In genomic region chr22:38924197-38924952, GRCh38 we compare ENCODE assay signal across 8 cellular contexts. TPM values are rescaled to one million over a fixed set of nuclear protein-coding genes. Genes with fewer than 3 reads are reported as not detected.
A peak's percentile ranks its signal among the peaks of the same experiment; 100 is the strongest.
DNase-seq lines count a peak whose midpoint lies in the region; ATAC-seq and TF ChIP-seq lines count a peak whose summit lies in the region.

No MANE protein-coding gene starts in this region.

- H3K27ac ChIP-seq in angular gyrus (ENCODE audit: low read depth, low read length) (peak overlapping the region; percentile 78), right atrium auricular region (peak overlapping the region; percentile 71 to 95), smooth muscle cell (ENCODE audit: low read depth) (peak overlapping the region; percentile 78)
- no peak overlapping the region for H3K27ac ChIP-seq in CD8-positive, alpha-beta T cell (ENCODE audit: low read depth, low read length)

- POLR2A ChIA-PET in CD8-positive, alpha-beta T cell (lab: Charles Lee): interaction anchor here (0.8 kb wide), 1 partner anchor 60 kb away, joined by 3 read pairs; no protein-coding TSS in a partner anchor

- DNase-seq in AG10803 (ENCODE audit: low read depth) (peak; percentile 92), NCI-H1436 treated with DMSO at 0.1 percent for 48 hours (lab: John Stamatoyannopoulos, UW) (peak; percentile 95), right atrium auricular region (ENCODE audit: low spot score) (peak; percentile 87), smooth muscle cell (lab: John Stamatoyannopoulos, UW; ENCODE audit: unreplicated experiment) (no peak)
- DNase-seq in CD8-positive, alpha-beta T cell: no peak

- ATAC-seq in GM18517 (IDR thresholded peaks at IDR 0.05; ENCODE audit: unreplicated experiment) (no peak), HG02759 (IDR thresholded peaks at IDR 0.05; ENCODE audit: unreplicated experiment) (no peak)
- no peak for ATAC-seq in CD8-positive, alpha-beta T cell

- H3K27me3 ChIP-seq in right atrium auricular region: no peaks in the 10 kb centered on the region
- no peaks in the 10 kb centered on the region for H3K27me3 ChIP-seq in smooth muscle cell (ENCODE audit: low read depth)
- no peaks in the 10 kb centered on the region for H3K27me3 ChIP-seq in CD8-positive, alpha-beta T cell (ENCODE audit: insufficient read depth, low read length)

- peaks cover 11% of the 10 kb centered on the region for H3F3A ChIP-seq in smooth muscle cell (ENCODE audit: low read depth)

- no peaks in the 10 kb centered on the region for H3K79me2 ChIP-seq in smooth muscle cell (ENCODE audit: low read depth)

- H3K27ac Mint-ChIP-seq in CD8-positive, alpha-beta T cell: no peak overlapping the region

- H3K4me3 Mint-ChIP-seq in CD8-positive, alpha-beta T cell: no peak overlapping the region

- H3K4me1 ChIP-seq in right atrium auricular region: peaks cover 0 to 32% of the 10 kb centered on the region in 2 donors
- no peaks in the 10 kb centered on the region for H3K4me1 ChIP-seq in smooth muscle cell (ENCODE audit: low read depth)
- H3K4me1 ChIP-seq in CD8-positive, alpha-beta T cell (ENCODE audit: insufficient read depth, low read length): no peaks in the 10 kb centered on the region

- intact Hi-C loops in CD8-positive, alpha-beta T cell (cut with DNase I, micrococcal nuclease): no loop called here

- no peaks in the 10 kb centered on the region for H4K20me1 ChIP-seq in smooth muscle cell (ENCODE audit: low read depth)

- no peaks in the 10 kb centered on the region for H3K9me3 ChIP-seq in right atrium auricular region
- no peaks in the 10 kb centered on the region for H3K9me3 ChIP-seq in smooth muscle cell (replicated peaks; ENCODE audit: low read depth)
- H3K9me3 ChIP-seq in CD8-positive, alpha-beta T cell (ENCODE audit: low read length): no peaks in the 10 kb centered on the region

- CTCF ChIA-PET in CD8-positive, alpha-beta T cell (lab: Charles Lee): no interaction called here

- peaks cover 4% of the 10 kb centered on the region for H3K4me1 Mint-ChIP-seq in CD8-positive, alpha-beta T cell (ENCODE audit: low read depth)

- H3K9ac ChIP-seq in smooth muscle cell (ENCODE audit: low read depth): peak overlapping the region; percentile 36

- no peak overlapping the region for H2AFZ ChIP-seq in smooth muscle cell (ENCODE audit: low read depth)

- WGBS in smooth muscle cell (ENCODE audit: low lambda C conversion rate): 31% methylated on average over 10 of the region's 10 CpGs

- H3K4me3 ChIP-seq in AG10803 (ENCODE audit: low read length): peak overlapping the region; percentile 26; the same call in 1 of the 2 replicates
- peak overlapping the region in 1 of 2 donors; percentile 18 for H3K4me3 ChIP-seq in right atrium auricular region
- H3K4me3 ChIP-seq in smooth muscle cell: peak overlapping the region; percentile 15
- H3K4me3 ChIP-seq in CD8-positive, alpha-beta T cell (ENCODE audit: low read depth, low read length): no peak overlapping the region

- no peak for TF ChIP-seq CTCF in AG10803 (conservative IDR thresholded peaks at IDR 0.05; ENCODE audit: low read length)
- TF ChIP-seq CTCF in right atrium auricular region (IDR thresholded peaks at IDR 0.05): peak in 1 of 2 donors; percentile 8
- TF ChIP-seq CTCF in smooth muscle cell (IDR thresholded peaks at IDR 0.05; ENCODE audit: borderline replicate concordance, insufficient read depth, poor library complexity, severe bottlenecking): no peak
- no peak for TF ChIP-seq CTCF in CD8-positive, alpha-beta T cell (IDR thresholded peaks at IDR 0.05)

- no peaks in the 10 kb centered on the region for H3K36me3 Mint-ChIP-seq in CD8-positive, alpha-beta T cell

- peak overlapping the region; percentile 79 for H3K4me2 ChIP-seq in smooth muscle cell

- peaks cover 42% of the 10 kb centered on the region for H3K27me3 Mint-ChIP-seq in CD8-positive, alpha-beta T cell (ENCODE audit: low read depth)

- H3K36me3 ChIP-seq in right atrium auricular region: no peaks in the 10 kb centered on the region
- H3K36me3 ChIP-seq in smooth muscle cell (ENCODE audit: low read depth): no peaks in the 10 kb centered on the region
- no peaks in the 10 kb centered on the region for H3K36me3 ChIP-seq in CD8-positive, alpha-beta T cell (ENCODE audit: insufficient read depth, low read length)

- no peaks in the 10 kb centered on the region for H3K9me3 Mint-ChIP-seq in CD8-positive, alpha-beta T cell

RNA-seq across cellular contexts. Expression of gene APOBEC3A, which starts 33.0 kb away (rescaled TPM):
- 1 to 10 TPM in 1 of 2 donors, not detected in 1; 1.1 TPM for total RNA-seq in right atrium auricular region
- total RNA-seq in smooth muscle cell: 0.18 and 0.94 TPM in 2 replicates
- polyA plus RNA-seq in smooth muscle cell: not detected in 2 replicates
- not detected for total RNA-seq in CD8-positive, alpha-beta T cell

RNA-seq across cellular contexts. Expression of gene CBX6, which starts 52.4 kb away (rescaled TPM):
- total RNA-seq in right atrium auricular region (10 to 100 TPM; 28.0 to 57.0 TPM), smooth muscle cell (11.6 and 13.5 TPM in 2 replicates)
- 23.9 and 27.4 TPM in 2 replicates for polyA plus RNA-seq in smooth muscle cell
- 10 to 100 TPM; 36.0 to 39.5 TPM for total RNA-seq in CD8-positive, alpha-beta T cell

RNA-seq across cellular contexts. Expression of gene APOBEC3B, which starts 57.8 kb away (rescaled TPM):
- total RNA-seq in right atrium auricular region (under 1 TPM in 1 of 2 donors, not detected in 1; 0.90 TPM), smooth muscle cell (0.22 and 0.58 TPM in 2 replicates)
- polyA plus RNA-seq in smooth muscle cell: 4.9 and 5.6 TPM in 2 replicates
- total RNA-seq in CD8-positive, alpha-beta T cell: under 1 TPM in 1 of 2 experiments, not detected in 1; 0.41 TPM

Comparison
In these comparisons a context has a peak if more than half of its experiments do, and no peak if none do; other contexts are left out.
1. DNase-seq: peak in AG10803 (single experiment), NCI-H1436 treated with DMSO at 0.1 percent for 48 hours (single experiment) and right atrium auricular region (single experiment); none in smooth muscle cell (single experiment) and CD8-positive, alpha-beta T cell (0 of 7).